ENCODE assay signal across 29 cellular contexts in genomic region chr6:134948708-134949107, GRCh38. TPM values are rescaled to one million over a fixed set of nuclear protein-coding genes. Genes with fewer than 3 reads are reported as not detected.
"Had no signal": no experiment of that assay in that cellular context is flagged by ENCODE, and none has a peak within 500 bp of the region (broad histone marks: within the 10 kb centered on the region; RNA-seq: fewer than 3 reads in every experiment).

No MANE protein-coding gene starts in this region.

- ATAC-seq: activated CD4-positive, alpha-beta T cell treated with anti-CD3 and anti-CD28 coated beads for 36 hours; activated T-cell treated with anti-CD3 and anti-CD28 coated beads, Interleukin-2, amount 50 U/mL, for 72 hours; foreskin keratinocyte; gastroesophageal sphincter; T-helper 17 cell had no signal

- H3K9me3 ChIP-seq: esophagus muscularis mucosa, gastroesophageal sphincter had no signal

- H3K36me3 ChIP-seq: brain microvascular endothelial cell, esophagus muscularis mucosa, gastroesophageal sphincter had no signal

- H3K27ac ChIP-seq: brain microvascular endothelial cell, coronary artery, dorsolateral prefrontal cortex, esophagus muscularis mucosa, foreskin keratinocyte, gastroesophageal sphincter had no signal

- H3K27me3 ChIP-seq: brain microvascular endothelial cell, dorsolateral prefrontal cortex, esophagus muscularis mucosa, foreskin keratinocyte, gastroesophageal sphincter had no signal

- H3K4me3 ChIP-seq: coronary artery, dorsolateral prefrontal cortex, esophagus muscularis mucosa, gastroesophageal sphincter had no signal

- DNase-seq: activated CD4-positive, alpha-beta memory T cell treated with anti-CD3 and anti-CD28 coated beads, Interleukin-2, amount 10 ng/mL, durations not matched to agents 7 days and 5 days; activated CD4-positive, alpha-beta T cell treated with anti-CD3 and anti-CD28 coated beads for 36 hours; activated CD4-positive, alpha-beta T cell treated with anti-CD3 and anti-CD28 coated beads, Interleukin-2, amount 10 ng/mL, durations not matched to agents 24 days and 14 days; activated CD4-positive, CD25-positive, alpha-beta regulatory T cell; activated CD4-positive, CD25-positive, alpha-beta regulatory T cell treated with anti-CD3 and anti-CD28 coated beads, Interleukin-2, amount 50 U/mL, for 72 hours; activated CD8-positive, alpha-beta memory T cell treated with anti-CD3 and anti-CD28 coated beads, Interleukin-2, amount 50 U/mL, for 48 hours; activated effector memory CD4-positive, alpha-beta T cell treated with Interleukin-2 at 50 U/mL for 16 hours; activated gamma-delta T cell treated with Interleukin-2 at 50 U/mL for 16 hours; activated naive CD4-positive, alpha-beta T cell treated with anti-CD3 and anti-CD28 coated beads, Interleukin-2, amount 50 U/mL, for 16 hours; activated naive CD4-positive, alpha-beta T cell treated with Interleukin-2 at 50 U/mL for 16 hours; activated T-cell treated with anti-CD3 and anti-CD28 coated beads for 4 hours; activated T-cell treated with anti-CD3 and anti-CD28 coated beads, Interleukin-2, amount 50 U/mL, for 24 hours; activated T-cell treated with anti-CD3 and anti-CD28 coated beads, Interleukin-2, amount 50 U/mL, for 72 hours; amniotic stem cell; anterior cingulate cortex; brain microvascular endothelial cell; dorsolateral prefrontal cortex; effector memory CD4-positive, alpha-beta T cell; endodermal cell; erythroblast; foreskin keratinocyte; T-helper 1 cell; T-helper 17 cell; T1000 had no signal

- FAIRE-seq: astrocyte, bronchial epithelial cell had no signal

- H3K4me1 ChIP-seq: esophagus muscularis mucosa, foreskin keratinocyte, gastroesophageal sphincter had no signal

RNA-seq across cellular contexts. Expression of gene ALDH8A1, which starts 1.2 kb away (rescaled TPM):
- total RNA-seq: endodermal cell had no signal
